Comparison of ENCODE assay signal across 16 cellular contexts in the genomic region with DNA sequence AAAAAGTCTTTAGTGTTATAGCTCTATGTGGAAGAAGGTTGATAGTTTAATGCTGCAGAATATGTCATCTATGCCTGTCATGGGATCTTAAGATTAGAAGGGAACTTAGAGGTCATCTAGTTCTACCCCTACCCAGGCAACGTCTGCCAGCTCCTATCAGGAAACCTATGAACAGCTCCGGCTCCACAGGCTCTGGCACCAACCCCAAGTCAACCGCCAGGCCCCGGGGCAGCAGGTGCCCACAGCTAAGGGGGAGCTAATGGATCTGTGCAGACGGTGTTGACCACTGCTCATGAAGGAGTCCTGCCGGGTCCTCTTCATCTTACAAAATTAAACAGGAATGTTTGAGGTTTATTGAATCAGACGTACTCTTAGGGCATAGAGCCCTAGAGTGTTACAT.
DNase-seq lines count a peak whose midpoint lies in the region; ATAC-seq and TF ChIP-seq lines count a peak whose summit lies in the region.
"Had no signal": no experiment of that assay in that cellular context is flagged by ENCODE, and none has a peak within 500 bp of the region (broad histone marks: within the 10 kb centered on the region; RNA-seq: fewer than 3 reads in every experiment).

No MANE protein-coding gene starts in this region.

- TF ChIP-seq CTCF in right atrium auricular region (IDR thresholded peaks at IDR 0.05) (no peak), heart right ventricle (IDR thresholded peaks at IDR 0.05) (no peak), left ventricle myocardium inferior (IDR thresholded peaks at IDR 0.05; ENCODE audit: borderline replicate concordance) (no peak)

- DNase-seq in Right ventricle myocardium inferior (ENCODE audit: missing footprints) (no peak), right atrium auricular region (ENCODE audit: low spot score) (no peak), heart right ventricle (peak; percentile 19 to 35), right cardiac atrium (no peak), left ventricle myocardium inferior (peak; percentile 22)
- DNase-seq in stimulated activated CD8-positive, alpha-beta memory T cell treated with anti-CD3 and anti-CD28 coated beads, Interleukin-4, amount 100 ng/mL, for 48 hours = no peak
- DNase-seq: Caco-2; CD4-positive, CD25-positive, alpha-beta regulatory T cell; CD8-positive, alpha-beta T cell; DMS153; DND-41; GOT3; HFFc6 had no signal

- intact Hi-C loops in Right ventricle myocardium inferior (cut with DNase I) (no loop called here), heart right ventricle (cut with DNase I) (no loop called here), right cardiac atrium (cut with DNase I) (no loop called here), left ventricle myocardium inferior (cut with micrococcal nuclease) (no loop called here)

- 60 to 64% methylated on average over 7 of the region's 7 CpGs for WGBS in heart right ventricle, 2 donors
- WGBS in right cardiac atrium = 70% methylated on average over 7 of the region's 7 CpGs

- H3K36me3 ChIP-seq in right atrium auricular region (no peaks in the 10 kb centered on the region), heart right ventricle (no peaks in the 10 kb centered on the region), left ventricle myocardium inferior (no peaks in the 10 kb centered on the region)
- H3K36me3 ChIP-seq: BLaER1, HAP-1 had no signal

- H3K4me1 ChIP-seq in right atrium auricular region (no peaks in the 10 kb centered on the region), heart right ventricle (peaks cover 0 to 3% (median 0%) of the 10 kb centered on the region in 9 donors), right cardiac atrium (ENCODE audit: control insufficient read depth, insufficient read depth, low read length) (no peaks in the 10 kb centered on the region), left ventricle myocardium inferior (peaks cover 5% of the 10 kb centered on the region)
- H3K4me1 ChIP-seq: BLaER1, Caco-2, HAP-1 had no signal

- H3K27me3 ChIP-seq in right atrium auricular region (no peaks in the 10 kb centered on the region), heart right ventricle (no peaks in the 10 kb centered on the region), right cardiac atrium (ENCODE audit: control insufficient read depth, insufficient read depth) (no peaks in the 10 kb centered on the region), left ventricle myocardium inferior (ENCODE audit: low read depth) (no peaks in the 10 kb centered on the region)
- H3K27me3 ChIP-seq: BLaER1 had no signal

- H3K27ac ChIP-seq in right atrium auricular region = no peak overlapping the region
- H3K27ac ChIP-seq in heart right ventricle = no peak overlapping the region
- H3K27ac ChIP-seq in right cardiac atrium (ENCODE audit: low read length) = no peak overlapping the region
- no peak overlapping the region for H3K27ac ChIP-seq in left ventricle myocardium inferior (replicated peaks)
- H3K27ac ChIP-seq: BLaER1, C4-2B had no signal

- H3K9me3 ChIP-seq in right atrium auricular region = no peaks in the 10 kb centered on the region
- H3K9me3 ChIP-seq in heart right ventricle = no peaks in the 10 kb centered on the region
- H3K9me3 ChIP-seq in right cardiac atrium (ENCODE audit: control insufficient read depth, low read length) = no peaks in the 10 kb centered on the region
- no peaks in the 10 kb centered on the region for H3K9me3 ChIP-seq in left ventricle myocardium inferior (replicated peaks)
- H3K9me3 ChIP-seq: BLaER1, Caco-2, HAP-1 had no signal

- ATAC-seq in Right ventricle myocardium inferior = peak; percentile 52
- peak in 4 of 8 donors; percentile 42 to 61 (median 58) for ATAC-seq in heart right ventricle
- ATAC-seq in right cardiac atrium = no peak
- ATAC-seq: CD8-positive, alpha-beta T cell had no signal

- H3K4me3 ChIP-seq in right atrium auricular region = no peak overlapping the region
- H3K4me3 ChIP-seq in heart right ventricle = no peak overlapping the region
- no peak overlapping the region for H3K4me3 ChIP-seq in right cardiac atrium (ENCODE audit: low read length)
- H3K4me3 ChIP-seq in left ventricle myocardium inferior = no peak overlapping the region
- H3K4me3 ChIP-seq: BLaER1, HAP-1 had no signal

Comparison
In these comparisons a context has a peak if more than half of its experiments do, and no peak if none do; other contexts are left out.
1. DNase-seq: peak in heart right ventricle (2 of 2) and left ventricle myocardium inferior (single experiment); none in Right ventricle myocardium inferior (single experiment), right atrium auricular region (single experiment), right cardiac atrium (0 of 3) and stimulated activated CD8-positive, alpha-beta memory T cell treated with anti-CD3 and anti-CD28 coated beads, Interleukin-4, amount 100 ng/mL, for 48 hours (single experiment).